Comparison of ENCODE assay signal across 34 cellular contexts in genomic region chr10:130775311-130775710, GRCh38.
"Had no signal": no experiment of that assay in that cellular context is flagged by ENCODE, and none has a peak within 500 bp of the region (broad histone marks: within the 10 kb centered on the region; RNA-seq: fewer than 3 reads in every experiment).

No MANE protein-coding gene starts in this region.

- H3K27ac Mint-ChIP-seq: activated B cell treated with CpG ODN at 0.5 μM for 24 hours; activated CD4-positive, alpha-beta memory T cell treated with anti-CD3 and anti-CD28 coated beads for 36 hours; activated CD8-positive, alpha-beta memory T cell treated with anti-CD3 and anti-CD28 coated beads, Interleukin-2, amount 10 ng/mL, durations not matched to agents 7 days and 5 days; activated CD8-positive, alpha-beta T cell treated with anti-CD3 and anti-CD28 coated beads, Interleukin-2, amount 10 ng/mL, durations not matched to agents 7 days and 5 days; activated naive CD4-positive, alpha-beta T cell treated with anti-CD3 and anti-CD28 coated beads for 36 hours; activated naive CD4-positive, alpha-beta T cell treated with anti-CD3 and anti-CD28 coated beads, Interleukin-2, amount 50 U/mL, for 24 hours; activated naive CD8-positive, alpha-beta T cell treated with anti-CD3 and anti-CD28 coated beads for 36 hours; activated naive CD8-positive, alpha-beta T cell treated with anti-CD3 and anti-CD28 coated beads, Interleukin-2, amount 50 U/mL, for 24 hours; activated T-helper 1 cell treated with anti-CD3 and anti-CD28 coated beads, Interleukin-12 subunit alpha, Interleukin-12 subunit beta, Interleukin-2, Interleukin-4 antibody, amounts not matched to agents 30 ng/mL and 10 ng/mL and 1 ng/mL, durations not matched to agents 14 hours and 24 hours and 36 hours; activated T-helper 2 cell treated with anti-CD3 and anti-CD28 coated beads, Interferon-gamma antibody, Interleukin-2, Interleukin-4, amounts not matched to agents 10 μg/mL and 5 μg/mL and 100 μg/mL, durations not matched to agents 14 hours and 24 hours and 36 hours; T-helper 17 cell; T-helper 2 cell treated with Interferon-gamma antibody and Interleukin-4, amounts not matched to agents 5 μg/mL and 100 μg/mL, for 36 hours had no signal

- H3K4me3 ChIP-seq: adrenal gland, body of pancreas, colonic mucosa, esophagus squamous epithelium, gastroesophageal sphincter had no signal

- H3K9me3 Mint-ChIP-seq: activated B cell treated with CpG ODN at 0.5 μM for 24 hours; activated CD4-positive, alpha-beta memory T cell treated with anti-CD3 and anti-CD28 coated beads for 36 hours; activated naive CD4-positive, alpha-beta T cell treated with anti-CD3 and anti-CD28 coated beads for 36 hours; activated naive CD4-positive, alpha-beta T cell treated with anti-CD3 and anti-CD28 coated beads, Interleukin-2, amount 50 U/mL, for 24 hours; activated naive CD8-positive, alpha-beta T cell treated with anti-CD3 and anti-CD28 coated beads for 36 hours; activated naive CD8-positive, alpha-beta T cell treated with anti-CD3 and anti-CD28 coated beads, Interleukin-2, amount 50 U/mL, for 24 hours; activated T-helper 1 cell treated with anti-CD3 and anti-CD28 coated beads, Interleukin-12 subunit alpha, Interleukin-12 subunit beta, Interleukin-2, Interleukin-4 antibody, amounts not matched to agents 30 ng/mL and 10 ng/mL and 1 ng/mL, durations not matched to agents 14 hours and 24 hours and 36 hours; activated T-helper 2 cell treated with anti-CD3 and anti-CD28 coated beads, Interferon-gamma antibody, Interleukin-2, Interleukin-4, amounts not matched to agents 10 μg/mL and 5 μg/mL and 100 μg/mL, durations not matched to agents 14 hours and 24 hours and 36 hours; T-helper 2 cell treated with Interferon-gamma antibody and Interleukin-4, amounts not matched to agents 5 μg/mL and 100 μg/mL, for 36 hours had no signal

- H3K4me1 ChIP-seq: adrenal gland, body of pancreas, colonic mucosa, esophagus squamous epithelium, gastroesophageal sphincter had no signal

- ATAC-seq: activated CD4-positive, CD25-positive, alpha-beta regulatory T cell treated with anti-CD3 and anti-CD28 coated beads, Interleukin-2, amount 50 U/mL, for 24 hours; activated CD8-positive, alpha-beta memory T cell treated with anti-CD3 and anti-CD28 coated beads, Interleukin-2, amount 10 ng/mL, durations not matched to agents 7 days and 5 days; activated CD8-positive, alpha-beta T cell treated with anti-CD3 and anti-CD28 coated beads, Interleukin-2, amount 10 ng/mL, durations not matched to agents 7 days and 5 days; activated naive CD8-positive, alpha-beta T cell treated with anti-CD3 and anti-CD28 coated beads, Interleukin-2, amount 50 U/mL, for 24 hours; body of pancreas; gastroesophageal sphincter; T-helper 17 cell had no signal

- H3K4me3 Mint-ChIP-seq: activated B cell treated with CpG ODN at 0.5 μM for 24 hours; activated CD4-positive, alpha-beta memory T cell treated with anti-CD3 and anti-CD28 coated beads for 36 hours; activated CD8-positive, alpha-beta memory T cell treated with anti-CD3 and anti-CD28 coated beads, Interleukin-2, amount 10 ng/mL, durations not matched to agents 7 days and 5 days; activated CD8-positive, alpha-beta T cell treated with anti-CD3 and anti-CD28 coated beads, Interleukin-2, amount 10 ng/mL, durations not matched to agents 7 days and 5 days; activated naive CD4-positive, alpha-beta T cell treated with anti-CD3 and anti-CD28 coated beads for 36 hours; activated naive CD4-positive, alpha-beta T cell treated with anti-CD3 and anti-CD28 coated beads, Interleukin-2, amount 50 U/mL, for 24 hours; activated naive CD8-positive, alpha-beta T cell treated with anti-CD3 and anti-CD28 coated beads for 36 hours; activated naive CD8-positive, alpha-beta T cell treated with anti-CD3 and anti-CD28 coated beads, Interleukin-2, amount 50 U/mL, for 24 hours; activated T-helper 1 cell treated with anti-CD3 and anti-CD28 coated beads, Interleukin-12 subunit alpha, Interleukin-12 subunit beta, Interleukin-2, Interleukin-4 antibody, amounts not matched to agents 30 ng/mL and 10 ng/mL and 1 ng/mL, durations not matched to agents 14 hours and 24 hours and 36 hours; T-helper 17 cell; T-helper 2 cell treated with Interferon-gamma antibody and Interleukin-4, amounts not matched to agents 5 μg/mL and 100 μg/mL, for 36 hours had no signal

- FAIRE-seq: endometrium, endothelial cell of umbilical vein had no signal

- H3K27ac ChIP-seq: adrenal gland, body of pancreas, colonic mucosa, epithelial cell of prostate, esophagus squamous epithelium, gastroesophageal sphincter, WERI-Rb-1 had no signal

- H3K9me3 ChIP-seq: adrenal gland, body of pancreas, colonic mucosa, esophagus squamous epithelium, gastroesophageal sphincter had no signal

- H3K36me3 ChIP-seq: adrenal gland, colonic mucosa, esophagus squamous epithelium, gastroesophageal sphincter, WERI-Rb-1 had no signal

- H3K4me1 Mint-ChIP-seq: activated B cell treated with CpG ODN at 0.5 μM for 24 hours; activated CD8-positive, alpha-beta memory T cell treated with anti-CD3 and anti-CD28 coated beads, Interleukin-2, amount 10 ng/mL, durations not matched to agents 7 days and 5 days; activated naive CD4-positive, alpha-beta T cell treated with anti-CD3 and anti-CD28 coated beads, Interleukin-2, amount 50 U/mL, for 24 hours; activated naive CD8-positive, alpha-beta T cell treated with anti-CD3 and anti-CD28 coated beads for 36 hours; activated naive CD8-positive, alpha-beta T cell treated with anti-CD3 and anti-CD28 coated beads, Interleukin-2, amount 50 U/mL, for 24 hours; T-helper 17 cell had no signal

- H3K27me3 Mint-ChIP-seq: activated B cell treated with CpG ODN at 0.5 μM for 24 hours; activated CD4-positive, alpha-beta memory T cell treated with anti-CD3 and anti-CD28 coated beads for 36 hours; activated CD8-positive, alpha-beta memory T cell treated with anti-CD3 and anti-CD28 coated beads, Interleukin-2, amount 10 ng/mL, durations not matched to agents 7 days and 5 days; activated naive CD4-positive, alpha-beta T cell treated with anti-CD3 and anti-CD28 coated beads, Interleukin-2, amount 50 U/mL, for 24 hours had no signal

- H3K36me3 Mint-ChIP-seq: activated CD4-positive, alpha-beta memory T cell treated with anti-CD3 and anti-CD28 coated beads for 36 hours; activated CD8-positive, alpha-beta memory T cell treated with anti-CD3 and anti-CD28 coated beads, Interleukin-2, amount 10 ng/mL, durations not matched to agents 7 days and 5 days; activated naive CD4-positive, alpha-beta T cell treated with anti-CD3 and anti-CD28 coated beads, Interleukin-2, amount 50 U/mL, for 24 hours; activated naive CD8-positive, alpha-beta T cell treated with anti-CD3 and anti-CD28 coated beads for 36 hours had no signal

- DNase-seq: activated B cell treated with CpG ODN at 0.5 μM for 24 hours; activated CD4-positive, alpha-beta memory T cell treated with anti-CD3 and anti-CD28 coated beads for 36 hours; activated CD4-positive, alpha-beta T cell treated with anti-CD3 and anti-CD28 coated beads for 48 hours; activated CD8-positive, alpha-beta memory T cell treated with anti-CD3 and anti-CD28 coated beads, Interleukin-2, amount 10 ng/mL, durations not matched to agents 7 days and 5 days; activated CD8-positive, alpha-beta memory T cell treated with anti-CD3 and anti-CD28 coated beads, Interleukin-2, amount 50 U/mL, for 4 hours; activated CD8-positive, alpha-beta T cell treated with anti-CD3 and anti-CD28 coated beads, Interleukin-2, amount 10 ng/mL, durations not matched to agents 7 days and 5 days; activated effector memory CD4-positive, alpha-beta T cell treated with anti-CD3 and anti-CD28 coated beads, Interleukin-2, amount 50 U/mL, for 16 hours; activated naive CD4-positive, alpha-beta T cell treated with anti-CD3 and anti-CD28 coated beads for 36 hours; activated naive CD8-positive, alpha-beta T cell treated with anti-CD3 and anti-CD28 coated beads for 36 hours; activated naive CD8-positive, alpha-beta T cell treated with anti-CD3 and anti-CD28 coated beads, Interleukin-2, amount 50 U/mL, for 24 hours; activated T-cell treated with anti-CD3 and anti-CD28 coated beads, Interleukin-2, amount 50 U/mL, for 1 hour; activated T-cell treated with anti-CD3 and anti-CD28 coated beads, Interleukin-2, amount 50 U/mL, for 48 hours; adrenal gland; amygdala; central memory CD4-positive, alpha-beta T cell; cerebellar nuclear complex; colonic mucosa; effector CD8-positive, alpha-beta T cell; esophagus squamous epithelium; foreskin melanocyte; T-helper 1 cell; T-helper 17 cell; T1000; WERI-Rb-1 had no signal

- H3K27me3 ChIP-seq: adrenal gland, body of pancreas, colonic mucosa had no signal
